ENCODE assay signal across 21 cellular contexts in the genomic region with DNA sequence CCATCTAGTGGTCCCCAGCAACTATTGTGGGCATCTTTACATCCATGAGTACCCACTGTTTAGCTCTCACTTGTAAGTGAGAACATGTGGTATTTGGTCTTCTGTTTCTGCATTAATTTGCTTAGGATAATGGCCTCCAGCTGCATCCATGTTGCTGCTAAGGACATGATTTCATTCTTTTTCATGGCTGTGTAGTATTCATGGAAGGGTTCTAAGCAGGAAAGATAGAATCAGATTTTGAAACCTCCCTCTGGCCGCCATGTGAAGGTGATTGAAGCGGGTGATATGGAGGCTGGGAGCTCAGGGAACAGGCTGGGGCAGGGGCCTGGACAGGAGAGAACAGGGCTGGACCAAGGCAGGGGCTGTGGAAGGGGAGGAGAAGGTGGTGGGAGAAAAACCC.
"Had no signal": no experiment of that assay in that cellular context is flagged by ENCODE, and none has a peak within 500 bp of the region (broad histone marks: within the 10 kb centered on the region; RNA-seq: fewer than 3 reads in every experiment).

No MANE protein-coding gene starts in this region.

- H3K27me3 ChIP-seq: heart right ventricle, pancreas, stomach, suprapubic skin, tibial nerve had no signal

- H3K4me1 ChIP-seq: pancreas had no signal

- ATAC-seq: heart right ventricle, left colon, pancreas, right cardiac atrium, T-cell, WTC11 had no signal

- H3K27ac Mint-ChIP-seq: brain, memory B cell, nephron, T-cell, WTC11 had no signal

- H3K4me3 Mint-ChIP-seq: brain, memory B cell, nephron, T-cell, WTC11 had no signal

- H3K27me3 Mint-ChIP-seq: memory B cell, T-cell had no signal

- DNase-seq: activated CD4-positive, alpha-beta T cell treated with anti-CD3 and anti-CD28 coated beads, Interleukin-2, amount 50 U/mL, for 48 hours; activated effector memory CD4-positive, alpha-beta T cell treated with anti-CD3 and anti-CD28 coated beads, Interleukin-2, amount 50 U/mL, for 16 hours; erythroblast; foreskin fibroblast; heart right ventricle; left colon; pancreas; stimulated activated CD4-positive, alpha-beta T cell treated with anti-CD3 and anti-CD28 coated beads, Interleukin-12 subunit alpha, Interleukin-12 subunit beta, amount 100 ng/mL, for 4 hours; stimulated activated CD4-positive, alpha-beta T cell treated with anti-CD3 and anti-CD28 coated beads, Interleukin-4, amount 100 ng/mL, for 4 hours; stomach; T-cell; T-helper 9 cell had no signal

- H3K9me3 ChIP-seq: heart right ventricle, pancreas, stomach, suprapubic skin, tibial nerve had no signal

- H3K9me3 Mint-ChIP-seq: brain, memory B cell, nephron, T-cell, WTC11 had no signal

- H3K36me3 ChIP-seq: pancreas had no signal

- H3K27ac ChIP-seq: pancreas, stomach, suprapubic skin, tibial nerve had no signal

- H3K4me1 Mint-ChIP-seq: brain had no signal

- H3K4me3 ChIP-seq: heart right ventricle, pancreas, stomach, suprapubic skin, tibial nerve had no signal

- FAIRE-seq: keratinocyte, pancreas, urothelium cell line had no signal
